In genomic region chr15:42992626-42993025, GRCh38 we compare ENCODE assay signal across 17 cellular contexts.
"Had no signal": no experiment of that assay in that cellular context is flagged by ENCODE, and none has a peak within 500 bp of the region (broad histone marks: within the 10 kb centered on the region; RNA-seq: fewer than 3 reads in every experiment).

No MANE protein-coding gene starts in this region.

- ATAC-seq: activated CD4-positive, CD25-positive, alpha-beta regulatory T cell treated with anti-CD3 and anti-CD28 coated beads, Interleukin-2, amount 50 U/mL, for 24 hours; activated naive CD8-positive, alpha-beta T cell treated with anti-CD3 and anti-CD28 coated beads, Interleukin-2, amount 50 U/mL, for 24 hours; heart left ventricle; left colon; mucosa of descending colon; naive thymus-derived CD8-positive, alpha-beta T cell; stimulated activated naive B cell treated with anti-CD40 and anti-IgM and Interleukin-4, amounts not matched to agents 10 μg/mL and 1 μg/mL and 100 μg/mL, for 72 hours had no signal

- H3K27ac Mint-ChIP-seq: activated naive CD4-positive, alpha-beta T cell treated with anti-CD3 and anti-CD28 coated beads for 36 hours; activated naive CD8-positive, alpha-beta T cell treated with anti-CD3 and anti-CD28 coated beads, Interleukin-2, amount 50 U/mL, for 24 hours; stimulated activated naive B cell treated with anti-CD40 and anti-IgM and Interleukin-4, amounts not matched to agents 10 μg/mL and 1 μg/mL and 100 μg/mL, for 72 hours had no signal

- H3K4me3 ChIP-seq: colonic mucosa, esophagus squamous epithelium, heart left ventricle, lung, mucosa of descending colon, tibial nerve, uterus had no signal

- H3K27me3 Mint-ChIP-seq: activated naive CD8-positive, alpha-beta T cell treated with anti-CD3 and anti-CD28 coated beads, Interleukin-2, amount 50 U/mL, for 24 hours; naive thymus-derived CD8-positive, alpha-beta T cell; stimulated activated naive B cell treated with anti-CD40 and anti-IgM and Interleukin-4, amounts not matched to agents 10 μg/mL and 1 μg/mL and 100 μg/mL, for 72 hours had no signal

- H3K4me3 Mint-ChIP-seq: activated naive CD4-positive, alpha-beta T cell treated with anti-CD3 and anti-CD28 coated beads for 36 hours; activated naive CD8-positive, alpha-beta T cell treated with anti-CD3 and anti-CD28 coated beads, Interleukin-2, amount 50 U/mL, for 24 hours; naive thymus-derived CD8-positive, alpha-beta T cell; stimulated activated naive B cell treated with anti-CD40 and anti-IgM and Interleukin-4, amounts not matched to agents 10 μg/mL and 1 μg/mL and 100 μg/mL, for 72 hours had no signal

- H3K4me1 Mint-ChIP-seq: activated naive CD8-positive, alpha-beta T cell treated with anti-CD3 and anti-CD28 coated beads, Interleukin-2, amount 50 U/mL, for 24 hours; stimulated activated naive B cell treated with anti-CD40 and anti-IgM and Interleukin-4, amounts not matched to agents 10 μg/mL and 1 μg/mL and 100 μg/mL, for 72 hours had no signal

- H3K9me3 Mint-ChIP-seq: activated naive CD4-positive, alpha-beta T cell treated with anti-CD3 and anti-CD28 coated beads for 36 hours; activated naive CD8-positive, alpha-beta T cell treated with anti-CD3 and anti-CD28 coated beads, Interleukin-2, amount 50 U/mL, for 24 hours; naive thymus-derived CD8-positive, alpha-beta T cell; stimulated activated naive B cell treated with anti-CD40 and anti-IgM and Interleukin-4, amounts not matched to agents 10 μg/mL and 1 μg/mL and 100 μg/mL, for 72 hours had no signal

- DNase-seq: activated CD4-positive, alpha-beta T cell treated with anti-CD3 and anti-CD28 coated beads, Interleukin-2, amount 50 U/mL, for 1 hour; activated CD8-positive, alpha-beta memory T cell treated with anti-CD3 and anti-CD28 coated beads for 24 hours; activated naive CD4-positive, alpha-beta T cell treated with anti-CD3 and anti-CD28 coated beads for 36 hours; activated naive CD8-positive, alpha-beta T cell treated with anti-CD3 and anti-CD28 coated beads, Interleukin-2, amount 50 U/mL, for 24 hours; colonic mucosa; esophagus squamous epithelium; foreskin melanocyte; heart left ventricle; left colon; mucosa of descending colon; naive thymus-derived CD8-positive, alpha-beta T cell; stimulated activated naive B cell treated with anti-CD40 and anti-IgM and Interleukin-4, amounts not matched to agents 10 μg/mL and 1 μg/mL and 100 μg/mL, for 72 hours; T1000; uterus had no signal
